Comparison of ENCODE assay signal across 15 cellular contexts in genomic region chr16:8194795-8195194, GRCh38.
DNase-seq lines count a peak whose midpoint lies in the region; TF ChIP-seq lines count a peak whose summit lies in the region.
"Had no signal": no experiment of that assay in that cellular context is flagged by ENCODE, and none has a peak within 500 bp of the region (broad histone marks: within the 10 kb centered on the region; RNA-seq: fewer than 3 reads in every experiment).

No MANE protein-coding gene starts in this region.

- peak; percentile 15 for DNase-seq in NCI-H2227 (lab: John Stamatoyannopoulos, UW; ENCODE audit: unreplicated experiment)
- no peak for DNase-seq in NCI-H2227 treated with DMSO at 0.1 percent for 48 hours (lab: John Stamatoyannopoulos, UW)
- DNase-seq in HuH-7 (ENCODE audit: low spot score), result peak; percentile 8
- DNase-seq in nephron progenitor cell, result peak; percentile 48
- DNase-seq in activated CD4-positive, alpha-beta memory T cell treated with anti-CD3 and anti-CD28 coated beads, Interleukin-2, amount 10 ng/mL, durations not matched to agents 7 days and 5 days, result no peak
- DNase-seq in GOT3 (lab: John Stamatoyannopoulos, UW), result no peak
- no peak for DNase-seq in NCI-H1436 (lab: John Stamatoyannopoulos, UW)
- DNase-seq: activated CD4-positive, alpha-beta T cell treated with anti-CD3 and anti-CD28 coated beads, Interleukin-2, amount 10 ng/mL, durations not matched to agents 24 days and 14 days; NCI-H345; sigmoid colon; testis had no signal

- POLR2A ChIA-PET in activated CD4-positive, alpha-beta memory T cell treated with anti-CD3 and anti-CD28 coated beads, Interleukin-2, amount 10 ng/mL, durations not matched to agents 7 days and 5 days (lab: Charles Lee), result no interaction called here

- H3K27ac ChIP-seq in VCaP, result no peak overlapping the region
- H3K27ac ChIP-seq: A549, esophagus muscularis mucosa, sigmoid colon, testis had no signal

- 0 out of 2 replicates have a peak, but pooled peaks have one; percentile 8 for TF ChIP-seq CTCF in VCaP (conservative IDR thresholded peaks at IDR 0.05)
- TF ChIP-seq CTCF in nephron progenitor cell (IDR thresholded peaks at IDR 0.05), result peak; percentile 60

- H3K9me3 Mint-ChIP-seq in nephron progenitor cell, result no peaks in the 10 kb centered on the region
- H3K9me3 Mint-ChIP-seq in activated CD4-positive, alpha-beta memory T cell treated with anti-CD3 and anti-CD28 coated beads, Interleukin-2, amount 10 ng/mL, durations not matched to agents 7 days and 5 days, result peaks cover 21% of the 10 kb centered on the region
- H3K9me3 Mint-ChIP-seq: activated naive CD4-positive, alpha-beta T cell treated with anti-CD3 and anti-CD28 coated beads, Interleukin-2, amount 50 U/mL, for 24 hours had no signal

- peaks cover 14% of the 10 kb centered on the region for H3K4me1 Mint-ChIP-seq in nephron progenitor cell
- H3K4me1 Mint-ChIP-seq in activated CD4-positive, alpha-beta memory T cell treated with anti-CD3 and anti-CD28 coated beads, Interleukin-2, amount 10 ng/mL, durations not matched to agents 7 days and 5 days, result no peaks in the 10 kb centered on the region
- H3K4me1 Mint-ChIP-seq: activated CD4-positive, alpha-beta T cell treated with anti-CD3 and anti-CD28 coated beads, Interleukin-2, amount 10 ng/mL, durations not matched to agents 24 days and 14 days; activated naive CD4-positive, alpha-beta T cell treated with anti-CD3 and anti-CD28 coated beads, Interleukin-2, amount 50 U/mL, for 24 hours had no signal

- CTCF ChIA-PET in activated CD4-positive, alpha-beta memory T cell treated with anti-CD3 and anti-CD28 coated beads, Interleukin-2, amount 10 ng/mL, durations not matched to agents 7 days and 5 days (lab: Charles Lee), result no interaction called here

- H3K36me3 Mint-ChIP-seq in nephron progenitor cell (ENCODE audit: low read depth), result no peaks in the 10 kb centered on the region
- no peaks in the 10 kb centered on the region for H3K36me3 Mint-ChIP-seq in activated CD4-positive, alpha-beta memory T cell treated with anti-CD3 and anti-CD28 coated beads, Interleukin-2, amount 10 ng/mL, durations not matched to agents 7 days and 5 days (ENCODE audit: low read depth)
- H3K36me3 Mint-ChIP-seq: activated naive CD4-positive, alpha-beta T cell treated with anti-CD3 and anti-CD28 coated beads, Interleukin-2, amount 50 U/mL, for 24 hours had no signal

- peaks cover 5% of the 10 kb centered on the region for H3K27me3 Mint-ChIP-seq in nephron progenitor cell (ENCODE audit: low read depth, poor library complexity)
- no peaks in the 10 kb centered on the region for H3K27me3 Mint-ChIP-seq in activated CD4-positive, alpha-beta memory T cell treated with anti-CD3 and anti-CD28 coated beads, Interleukin-2, amount 10 ng/mL, durations not matched to agents 7 days and 5 days
- H3K27me3 Mint-ChIP-seq: activated CD4-positive, alpha-beta T cell treated with anti-CD3 and anti-CD28 coated beads, Interleukin-2, amount 10 ng/mL, durations not matched to agents 24 days and 14 days; activated naive CD4-positive, alpha-beta T cell treated with anti-CD3 and anti-CD28 coated beads, Interleukin-2, amount 50 U/mL, for 24 hours had no signal

- no peak overlapping the region for H3K4me3 Mint-ChIP-seq in nephron progenitor cell
- no peak overlapping the region for H3K4me3 Mint-ChIP-seq in activated CD4-positive, alpha-beta memory T cell treated with anti-CD3 and anti-CD28 coated beads, Interleukin-2, amount 10 ng/mL, durations not matched to agents 7 days and 5 days
- H3K4me3 Mint-ChIP-seq: activated CD4-positive, alpha-beta T cell treated with anti-CD3 and anti-CD28 coated beads, Interleukin-2, amount 10 ng/mL, durations not matched to agents 24 days and 14 days; activated naive CD4-positive, alpha-beta T cell treated with anti-CD3 and anti-CD28 coated beads, Interleukin-2, amount 50 U/mL, for 24 hours had no signal

- no peak overlapping the region for H3K27ac Mint-ChIP-seq in nephron progenitor cell
- no peak overlapping the region for H3K27ac Mint-ChIP-seq in activated CD4-positive, alpha-beta memory T cell treated with anti-CD3 and anti-CD28 coated beads, Interleukin-2, amount 10 ng/mL, durations not matched to agents 7 days and 5 days
- H3K27ac Mint-ChIP-seq: activated CD4-positive, alpha-beta T cell treated with anti-CD3 and anti-CD28 coated beads, Interleukin-2, amount 10 ng/mL, durations not matched to agents 24 days and 14 days; activated naive CD4-positive, alpha-beta T cell treated with anti-CD3 and anti-CD28 coated beads, Interleukin-2, amount 50 U/mL, for 24 hours had no signal

Comparison
In these comparisons a context has a peak if more than half of its experiments do, and no peak if none do; other contexts are left out.
1. DNase-seq: peak in NCI-H2227 (single experiment), HuH-7 (single experiment) and nephron progenitor cell (single experiment); none in NCI-H2227 treated with DMSO at 0.1 percent for 48 hours (single experiment), activated CD4-positive, alpha-beta memory T cell treated with anti-CD3 and anti-CD28 coated beads, Interleukin-2, amount 10 ng/mL, durations not matched to agents 7 days and 5 days (single experiment), GOT3 (single experiment) and NCI-H1436 (single experiment).